In the genomic region with DNA sequence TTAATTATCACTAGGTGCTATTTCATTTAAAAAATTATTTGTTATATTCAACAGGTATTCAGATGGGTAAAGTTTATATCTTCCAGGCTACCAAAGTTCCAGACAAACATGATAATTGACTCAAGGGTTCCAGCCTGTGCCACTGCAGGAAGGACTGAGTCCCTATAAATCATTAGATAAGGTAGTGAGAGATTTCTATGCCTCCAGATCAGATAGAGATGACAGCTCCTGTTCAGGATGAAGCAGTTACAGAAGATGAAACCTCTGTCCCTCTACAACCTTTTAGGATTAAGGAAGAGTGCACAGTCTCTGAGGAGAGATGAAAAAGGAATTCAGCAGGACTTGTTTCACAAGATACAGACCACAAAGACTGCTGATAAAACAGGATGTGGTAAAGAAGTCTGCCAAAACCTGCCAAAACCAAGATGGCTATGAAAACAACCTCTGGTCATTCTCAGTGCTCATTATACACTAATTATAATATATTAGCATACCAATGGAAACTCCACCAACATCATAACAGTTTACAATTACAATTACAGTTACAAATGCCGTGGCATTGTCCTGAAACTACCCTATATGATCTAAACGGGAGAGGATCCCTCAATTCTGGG, we compare ENCODE assay signal across 8 cellular contexts.
A peak's percentile ranks its signal among the peaks of the same experiment; 100 is the strongest.
DNase-seq lines count a peak whose midpoint lies in the region; ATAC-seq and TF ChIP-seq lines count a peak whose summit lies in the region.

No MANE protein-coding gene starts in this region.

- H3K27ac ChIP-seq in RWPE1: no peak overlapping the region
- H3K27ac ChIP-seq in left ventricle myocardium inferior (replicated peaks): peak overlapping the region; percentile 64
- no peak overlapping the region for H3K27ac ChIP-seq in tibial artery

- TF ChIP-seq CTCF in RWPE1 (conservative IDR thresholded peaks at IDR 0.05; ENCODE audit: low read depth): no peak
- TF ChIP-seq CTCF in left ventricle myocardium inferior (IDR thresholded peaks at IDR 0.05; ENCODE audit: borderline replicate concordance): no peak
- TF ChIP-seq CTCF in tibial artery (IDR thresholded peaks at IDR 0.05): no peak

- H3K4me3 ChIP-seq in left ventricle myocardium inferior (no peak overlapping the region), tibial artery (peak overlapping the region in 1 of 2 donors; percentile 6)

- intact Hi-C loops in left ventricle myocardium inferior (cut with micrococcal nuclease) (no loop called here), tibial artery (cut with DNase I; ENCODE audit: low total_unique reads) (no loop called here)

- H3K36me3 ChIP-seq in left ventricle myocardium inferior (no peaks in the 10 kb centered on the region), tibial artery (no peaks in the 10 kb centered on the region)

- no peaks in the 10 kb centered on the region for H3K9me3 ChIP-seq in left ventricle myocardium inferior (replicated peaks)
- H3K9me3 ChIP-seq in tibial artery: no peaks in the 10 kb centered on the region

- DNase-seq in GF-D8 (lab: John Stamatoyannopoulos, UW): peak; percentile 54
- DNase-seq in RWPE1 (ENCODE audit: low spot score): peak; percentile 4
- no peak for DNase-seq in left ventricle myocardium inferior
- no peak for DNase-seq in tibial artery
- DNase-seq in NCI-H524 treated with DMSO at 0.1 percent for 48 hours (lab: John Stamatoyannopoulos, UW): no peak

- CTCF ChIA-PET in RWPE1 (lab: Yijun Ruan, JAX): interaction anchor here (0.6 to 0.7 kb wide), 4 partner anchors 17 to 698 kb away, joined by 3 to 5 read pairs (median 3); no protein-coding TSS in a partner anchor

- POLR2A ChIA-PET in RWPE1 (lab: Yijun Ruan, JAX; ENCODE audit: low non-redundant PET): no interaction called here

- peaks cover 18% of the 10 kb centered on the region for H3K4me1 ChIP-seq in left ventricle myocardium inferior
- H3K4me1 ChIP-seq in tibial artery: no peaks in the 10 kb centered on the region

- peak; percentile 87 for ATAC-seq in HG02623 (IDR thresholded peaks at IDR 0.05; ENCODE audit: unreplicated experiment)
- no peak for ATAC-seq in HG03045 (IDR thresholded peaks at IDR 0.05; ENCODE audit: unreplicated experiment)
- ATAC-seq in GM21529 (IDR thresholded peaks at IDR 0.05; ENCODE audit: unreplicated experiment): no peak

- H3K27me3 ChIP-seq in left ventricle myocardium inferior (ENCODE audit: low read depth) (no peaks in the 10 kb centered on the region), tibial artery (no peaks in the 10 kb centered on the region)

Comparison
In these comparisons a context has a peak if more than half of its experiments do, and no peak if none do; other contexts are left out.
1. DNase-seq: peak in GF-D8 (single experiment) and RWPE1 (single experiment); none in left ventricle myocardium inferior (single experiment), tibial artery (0 of 2) and NCI-H524 treated with DMSO at 0.1 percent for 48 hours (single experiment).